In genomic region chr1:111739222-111739983, GRCh38 we compare ENCODE assay signal across 1 cellular context.
TF ChIP-seq lines count a peak whose summit lies in the region.

TSS of gene INKA2 (minus strand) at chr1:111739395. CDS start at chr1:111739242, 153 bp downstream.

TF ChIP-seq in SK-N-SH, 30 proteins besides CTCF, POLR2A, EP300 and RAD21 (continued from another document):
- 0 out of 2 replicates have a peak, but pooled peaks have one; percentile 37 for TF ChIP-seq IRF3 (IDR thresholded peaks at IDR 0.05; ENCODE audit: low read depth, low read length)
- TF ChIP-seq FOSL2 (IDR thresholded peaks at IDR 0.05; ENCODE audit: borderline replicate concordance, low read depth): no peak
- no peak for TF ChIP-seq RXRA (IDR thresholded peaks at IDR 0.05; ENCODE audit: borderline replicate concordance, low read depth)
- TF ChIP-seq USF1 (IDR thresholded peaks at IDR 0.05; ENCODE audit: borderline replicate concordance, low read depth): peak; percentile 68
- TF ChIP-seq YY1 (IDR thresholded peaks at IDR 0.05; ENCODE audit: low read depth): no peak
- TF ChIP-seq MAX (IDR thresholded peaks at IDR 0.05; ENCODE audit: low read depth): peak; percentile 42
- no peak for TF ChIP-seq EZH2phosphoT487 (IDR thresholded peaks at IDR 0.05; ENCODE audit: borderline replicate concordance, low read depth)
- TF ChIP-seq POLR2AphosphoS5 (IDR thresholded peaks at IDR 0.05; ENCODE audit: low read depth, low read length): peak; percentile 15; the same call in 1 of the 2 replicates
- TF ChIP-seq SIN3A (IDR thresholded peaks at IDR 0.05; ENCODE audit: borderline replicate concordance, low read depth, low read length): 0 out of 2 replicates have a peak, but pooled peaks have one; percentile 9
- TF ChIP-seq CHD2 (IDR thresholded peaks at IDR 0.05; ENCODE audit: low read length, partially characterized antibody): no peak
- no peak for TF ChIP-seq GATA2 (CRISPR knock-in tag; IDR thresholded peaks at IDR 0.05)
- no peak for TF ChIP-seq ELF1 (IDR thresholded peaks at IDR 0.05)
